Comparison of ENCODE assay signal across 8 cellular contexts in the genomic region with DNA sequence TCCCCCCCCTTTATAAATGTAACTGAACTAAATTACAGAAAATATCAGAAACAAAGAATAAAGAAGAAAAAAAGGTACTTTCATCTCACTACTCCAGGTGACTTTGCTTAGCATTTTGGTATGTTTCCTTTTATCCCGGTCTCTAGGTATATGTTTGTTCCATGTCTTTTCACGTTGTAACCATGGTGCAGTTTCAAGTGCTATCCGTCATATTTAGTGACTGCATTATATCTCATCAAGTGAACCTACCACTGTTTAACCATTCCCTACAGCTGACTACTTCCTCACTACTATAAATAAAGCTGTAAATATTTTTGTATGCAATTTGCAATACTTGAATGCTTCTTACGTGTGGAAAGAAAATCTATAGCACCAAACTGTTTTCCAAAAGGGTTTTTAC. TPM values are rescaled to one million over a fixed set of nuclear protein-coding genes. Genes with fewer than 3 reads are reported as not detected.
DNase-seq lines count a peak whose midpoint lies in the region; ATAC-seq, FAIRE-seq and TF ChIP-seq lines count a peak whose summit lies in the region.

No MANE protein-coding gene starts in this region.

- peak overlapping the region; percentile 29 for H3K27ac Mint-ChIP-seq in stimulated activated naive CD8-positive, alpha-beta T cell treated with anti-CD3 and anti-CD28 coated beads, Interleukin-15, Interleukin-2, amounts not matched to agents 100 ng/mL and 50 ng/mL, for 24 hours
- H3K27ac Mint-ChIP-seq in activated B cell treated with CpG ODN at 0.5 μM for 24 hours, result no peak overlapping the region

- H3K27ac ChIP-seq in iPS-18a (ENCODE audit: low read length), result no peak overlapping the region
- H3K27ac ChIP-seq in testis, result no peak overlapping the region

- intact Hi-C loops in activated B cell treated with CpG ODN at 0.5 μM for 24 hours (cut with micrococcal nuclease), result loop anchor here (5.0 kb wide), 2 partner anchors 42 to 523 kb away; a partner anchor contains a TSS
- intact Hi-C loops in testis (cut with DNase I; ENCODE audit: low total_unique reads), result no loop called here

- CTCF ChIA-PET in activated B cell treated with CpG ODN at 0.5 μM for 24 hours (lab: Charles Lee), result no interaction called here

- H3K36me3 ChIP-seq in iPS-18a (ENCODE audit: control insufficient read depth, low read depth, low read length), result peaks cover 9% of the 10 kb centered on the region
- no peaks in the 10 kb centered on the region for H3K36me3 ChIP-seq in testis (ENCODE audit: low read depth, missing control alignments)

- peaks cover 5% of the 10 kb centered on the region for H3K36me3 Mint-ChIP-seq in stimulated activated naive CD8-positive, alpha-beta T cell treated with anti-CD3 and anti-CD28 coated beads, Interleukin-15, Interleukin-2, amounts not matched to agents 100 ng/mL and 50 ng/mL, for 24 hours (ENCODE audit: low read depth)
- H3K36me3 Mint-ChIP-seq in activated B cell treated with CpG ODN at 0.5 μM for 24 hours (ENCODE audit: low read depth), result peaks cover 8% of the 10 kb centered on the region

- TF ChIP-seq POLR2A in testis (IDR thresholded peaks at IDR 0.05) (no peak), H54 (IDR thresholded peaks at IDR 0.05; ENCODE audit: low read depth, low read length) (no peak)

- DNase-seq in stimulated activated naive CD8-positive, alpha-beta T cell treated with anti-CD3 and anti-CD28 coated beads, Interleukin-15, Interleukin-2, amounts not matched to agents 100 U/mL and 50 U/mL, for 24 hours, result no peak
- DNase-seq in activated B cell treated with CpG ODN at 0.5 μM for 24 hours (no peak), testis (no peak), GM03348 (ENCODE audit: low spot score) (no peak), NCI-H526 treated with DMSO at 0.1 percent for 48 hours (lab: John Stamatoyannopoulos, UW) (no peak), H54 (ENCODE audit: insufficient read length, low spot score) (no peak)

- H3K9ac ChIP-seq in iPS-18a (ENCODE audit: low read length), result peak overlapping the region; percentile 90

- no peak for ATAC-seq in stimulated activated naive CD8-positive, alpha-beta T cell treated with anti-CD3 and anti-CD28 coated beads, Interleukin-15, Interleukin-2, amounts not matched to agents 100 U/mL and 50 U/mL, for 24 hours
- ATAC-seq in activated B cell treated with CpG ODN at 0.5 μM for 24 hours (ENCODE audit: low read depth), result no peak

- WGBS in testis, 2 donors, result 44 to 49% methylated on average over 4 of the region's 4 CpGs

- POLR2A ChIA-PET in activated B cell treated with CpG ODN at 0.5 μM for 24 hours (lab: Charles Lee), result interaction anchor here (0.6 to 1.5 kb wide), 3 partner anchors 231 to 529 kb away, joined by 3 to 4 read pairs (median 3); a partner anchor contains a TSS

- H3K4me1 ChIP-seq in iPS-18a (ENCODE audit: control insufficient read depth, low read depth, low read length) (peaks cover 26% of the 10 kb centered on the region), testis (peaks cover 25% of the 10 kb centered on the region)

- H3K4me3 Mint-ChIP-seq in stimulated activated naive CD8-positive, alpha-beta T cell treated with anti-CD3 and anti-CD28 coated beads, Interleukin-15, Interleukin-2, amounts not matched to agents 100 ng/mL and 50 ng/mL, for 24 hours, result no peak overlapping the region
- peak overlapping the region; percentile 87 for H3K4me3 Mint-ChIP-seq in activated B cell treated with CpG ODN at 0.5 μM for 24 hours

- peaks cover 21% of the 10 kb centered on the region for H3K4me1 Mint-ChIP-seq in stimulated activated naive CD8-positive, alpha-beta T cell treated with anti-CD3 and anti-CD28 coated beads, Interleukin-15, Interleukin-2, amounts not matched to agents 100 ng/mL and 50 ng/mL, for 24 hours (ENCODE audit: low read depth)
- peaks cover 9% of the 10 kb centered on the region for H3K4me1 Mint-ChIP-seq in activated B cell treated with CpG ODN at 0.5 μM for 24 hours

- H3K4me3 ChIP-seq in iPS-18a (ENCODE audit: low read length) (peak overlapping the region; percentile 91), testis (no peak overlapping the region)

- peaks cover 6% of the 10 kb centered on the region for H3K9me3 ChIP-seq in iPS-18a (ENCODE audit: control insufficient read depth, low read depth, low read length)
- H3K9me3 ChIP-seq in testis, result no peaks in the 10 kb centered on the region

- no peaks in the 10 kb centered on the region for H3K27me3 ChIP-seq in iPS-18a (ENCODE audit: control insufficient read depth, insufficient read depth, low read length)
- H3K27me3 ChIP-seq in testis, result no peaks in the 10 kb centered on the region

- FAIRE-seq in H54 (lab: Jason Lieb, UNC), result no peak

- no peaks in the 10 kb centered on the region for H3K27me3 Mint-ChIP-seq in stimulated activated naive CD8-positive, alpha-beta T cell treated with anti-CD3 and anti-CD28 coated beads, Interleukin-15, Interleukin-2, amounts not matched to agents 100 ng/mL and 50 ng/mL, for 24 hours
- H3K27me3 Mint-ChIP-seq in activated B cell treated with CpG ODN at 0.5 μM for 24 hours, result no peaks in the 10 kb centered on the region

- TF ChIP-seq CTCF in activated B cell treated with CpG ODN at 0.5 μM for 24 hours (IDR thresholded peaks at IDR 0.05) (no peak), testis (IDR thresholded peaks at IDR 0.05) (no peak)

- peaks cover 5% of the 10 kb centered on the region for H3K9me3 Mint-ChIP-seq in stimulated activated naive CD8-positive, alpha-beta T cell treated with anti-CD3 and anti-CD28 coated beads, Interleukin-15, Interleukin-2, amounts not matched to agents 100 ng/mL and 50 ng/mL, for 24 hours
- H3K9me3 Mint-ChIP-seq in activated B cell treated with CpG ODN at 0.5 μM for 24 hours, result no peaks in the 10 kb centered on the region

RNA-seq across cellular contexts. Expression of a gene that starts 2.2 kb away (rescaled TPM):
- 47.9 and 54.2 TPM in 2 replicates for total RNA-seq in activated B cell treated with CpG ODN at 0.5 μM for 24 hours
- total RNA-seq in testis, result 100 to 1,000 TPM in 1 of 2 donors, 10 to 100 TPM in 1; 94.6 to 104 TPM
- polyA plus RNA-seq in testis (ENCODE audit: insufficient read depth, low read depth, low replicate concordance), result 118 TPM

RNA-seq across cellular contexts. Expression of a gene that starts 42.6 kb away (rescaled TPM):
- 3.9 and 4.1 TPM in 2 replicates for total RNA-seq in activated B cell treated with CpG ODN at 0.5 μM for 24 hours
- 1 to 10 TPM; 3.0 to 5.0 TPM for total RNA-seq in testis
- 9.7 TPM for polyA plus RNA-seq in testis (ENCODE audit: insufficient read depth, low read depth, low replicate concordance)

RNA-seq across cellular contexts. Expression of a gene that starts 53.4 kb away (rescaled TPM):
- total RNA-seq in activated B cell treated with CpG ODN at 0.5 μM for 24 hours (33.3 and 41.9 TPM in 2 replicates), testis (10 to 100 TPM; 22.8 to 24.7 TPM)
- polyA plus RNA-seq in testis (ENCODE audit: insufficient read depth, low read depth, low replicate concordance), result 55.2 TPM
